Comparison of ENCODE assay signal across 29 cellular contexts in genomic region chr15:56475351-56475750, GRCh38.
"Had no signal": no experiment of that assay in that cellular context is flagged by ENCODE, and none has a peak within 500 bp of the region (broad histone marks: within the 10 kb centered on the region; RNA-seq: fewer than 3 reads in every experiment).

No MANE protein-coding gene starts in this region.

- H3K4me3 ChIP-seq: esophagus muscularis mucosa, gastroesophageal sphincter, heart left ventricle, hepatocyte, left lung, mucosa of descending colon, right lobe of liver, thoracic aorta, transverse colon, upper lobe of right lung, vagina had no signal

- H3K79me2 ChIP-seq: hepatocyte, parathyroid adenoma had no signal

- H3K9ac ChIP-seq: parathyroid adenoma had no signal

- H3K36me3 ChIP-seq: esophagus muscularis mucosa, gastroesophageal sphincter, heart left ventricle, left lung, neutrophil, right lobe of liver, thoracic aorta, transverse colon, upper lobe of right lung, vagina had no signal

- DNase-seq: dermis blood vessel endothelial cell; effector memory CD4-positive, alpha-beta T cell; foreskin keratinocyte; heart left ventricle; left cardiac atrium; left lung; mesenchymal stem cell; mucosa of descending colon; naive B cell; right lobe of liver; small intestine; stimulated activated CD4-positive, alpha-beta T cell treated with anti-CD3 and anti-CD28 coated beads, Interleukin-15, amount 100 ng/mL, for 24 hours; stimulated activated CD4-positive, alpha-beta T cell treated with anti-CD3 and anti-CD28 coated beads, Interleukin-2, amount 100 ng/mL, for 48 hours; stimulated activated naive B cell treated with anti-CD40 and anti-IgM and Interleukin-4, amounts not matched to agents 10 μg/mL and 1 μg/mL and 100 μg/mL, for 72 hours; transverse colon; upper lobe of right lung had no signal

- H3K9me3 Mint-ChIP-seq: natural killer cell treated with Interleukin-12 subunit alpha and Interleukin-12 subunit beta and Interleukin-15 and Interleukin-18, amount 100 ng/mL, for 72 hours had no signal

- H2AFZ ChIP-seq: hepatocyte, parathyroid adenoma had no signal

- H3K9me3 ChIP-seq: esophagus muscularis mucosa, gastroesophageal sphincter, mucosa of descending colon, neutrophil, right lobe of liver, thoracic aorta, transverse colon, upper lobe of right lung, vagina had no signal

- FAIRE-seq: endothelial cell of umbilical vein had no signal

- ATAC-seq: foreskin keratinocyte; gastroesophageal sphincter; heart left ventricle; left cardiac atrium; left lung; mucosa of descending colon; natural killer cell treated with Interleukin-12 subunit alpha and Interleukin-12 subunit beta and Interleukin-15 and Interleukin-18, amount 100 ng/mL, for 72 hours; right lobe of liver; stimulated activated naive B cell treated with anti-CD40 and anti-IgM and Interleukin-4, amounts not matched to agents 10 μg/mL and 1 μg/mL and 100 μg/mL, for 72 hours; upper lobe of right lung had no signal

- H3K27ac ChIP-seq: esophagus muscularis mucosa, foreskin keratinocyte, gastroesophageal sphincter, heart left ventricle, hepatocyte, left lung, neutrophil, parathyroid adenoma, right lobe of liver, thoracic aorta, transverse colon, upper lobe of right lung, vagina had no signal

- H3K4me1 Mint-ChIP-seq: naive B cell; neural crest cell; stimulated activated naive B cell treated with anti-CD40 and anti-IgM and Interleukin-4, amounts not matched to agents 10 μg/mL and 1 μg/mL and 100 μg/mL, for 72 hours had no signal

- H3K4me3 Mint-ChIP-seq: mesothelial cell of epicardium; naive B cell; natural killer cell treated with Interleukin-12 subunit alpha and Interleukin-12 subunit beta and Interleukin-15 and Interleukin-18, amount 100 ng/mL, for 72 hours; neural crest cell; stimulated activated naive B cell treated with anti-CD40 and anti-IgM and Interleukin-4, amounts not matched to agents 10 μg/mL and 1 μg/mL and 100 μg/mL, for 72 hours; stimulated activated naive CD8-positive, alpha-beta T cell treated with anti-CD3 and anti-CD28 coated beads, Interleukin-15, Interleukin-2, amounts not matched to agents 100 ng/mL and 50 ng/mL, for 24 hours had no signal

- H3K4me2 ChIP-seq: hepatocyte had no signal

- H3K27ac Mint-ChIP-seq: mesothelial cell of epicardium; naive B cell; natural killer cell treated with Interleukin-12 subunit alpha and Interleukin-12 subunit beta and Interleukin-15 and Interleukin-18, amount 100 ng/mL, for 72 hours; progenitor cell of endocrine pancreas; stimulated activated naive B cell treated with anti-CD40 and anti-IgM and Interleukin-4, amounts not matched to agents 10 μg/mL and 1 μg/mL and 100 μg/mL, for 72 hours; stimulated activated naive CD8-positive, alpha-beta T cell treated with anti-CD3 and anti-CD28 coated beads, Interleukin-15, Interleukin-2, amounts not matched to agents 100 ng/mL and 50 ng/mL, for 24 hours had no signal

- H3K27me3 ChIP-seq: esophagus muscularis mucosa, gastroesophageal sphincter, hepatocyte, left lung, neutrophil, right lobe of liver, transverse colon, upper lobe of right lung, vagina had no signal

- H3K4me1 ChIP-seq: esophagus muscularis mucosa, foreskin keratinocyte, gastroesophageal sphincter, heart left ventricle, left lung, parathyroid adenoma, right lobe of liver, transverse colon, upper lobe of right lung, vagina had no signal
